Comparison of ENCODE assay signal across 8 cellular contexts in the genomic region with DNA sequence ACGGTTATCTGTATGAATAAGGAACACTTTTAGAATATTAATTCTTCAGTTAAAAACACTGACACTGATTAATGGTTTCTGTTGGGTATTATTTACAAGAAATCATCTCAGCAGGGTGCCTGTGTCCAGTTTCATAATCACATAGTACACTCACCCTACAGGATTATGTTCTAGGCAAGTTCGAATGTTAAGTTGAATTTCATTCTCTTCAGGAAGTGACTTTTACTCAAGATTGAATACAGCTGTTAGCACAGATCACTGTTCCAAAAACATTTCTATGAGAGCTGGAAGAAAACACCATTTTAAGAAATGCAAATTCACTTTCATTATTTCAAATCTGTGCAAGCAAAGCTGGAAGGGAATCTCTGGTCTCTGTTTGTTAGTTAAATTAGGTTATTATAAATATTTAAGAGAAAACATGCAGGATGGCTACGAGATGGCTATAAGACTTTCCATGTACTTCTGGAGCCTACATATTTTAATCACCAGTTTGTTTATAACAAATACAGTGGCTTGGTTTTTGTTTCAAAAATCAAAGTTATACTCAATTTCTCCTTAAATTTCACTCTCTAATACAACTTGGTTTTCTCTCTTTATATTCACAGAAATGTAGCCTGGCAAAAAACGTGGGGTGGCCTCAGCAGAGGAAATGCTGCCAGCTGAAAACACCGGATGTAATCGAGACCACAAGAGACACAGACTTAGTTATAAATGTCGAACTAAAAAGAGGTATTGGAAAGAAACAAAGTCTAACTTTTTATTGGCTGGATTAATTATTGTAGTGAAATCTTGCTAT.
DNase-seq lines count a peak whose midpoint lies in the region; ATAC-seq and TF ChIP-seq lines count a peak whose summit lies in the region.

No MANE protein-coding gene starts in this region.

- H3K27me3 ChIP-seq in BJ (ENCODE audit: control insufficient read depth, insufficient read depth, low read length) (no peaks in the 10 kb centered on the region), Loucy (ENCODE audit: insufficient read depth, low read length, poor library complexity, severe bottlenecking) (no peaks in the 10 kb centered on the region), gastroesophageal sphincter (no peaks in the 10 kb centered on the region), foreskin keratinocyte (no peaks in the 10 kb centered on the region)

- H3K9me2 ChIP-seq in Loucy (replicated peaks; ENCODE audit: low read depth, low read length): no peaks in the 10 kb centered on the region

- H3K4me1 ChIP-seq in Loucy (ENCODE audit: insufficient read depth, low read length, poor library complexity, severe bottlenecking) (peaks cover 55% of the 10 kb centered on the region), gastroesophageal sphincter (peaks cover 4 to 64% (median 10%) of the 10 kb centered on the region in 3 donors), foreskin keratinocyte (peaks cover 21% of the 10 kb centered on the region)

- peaks cover 7% of the 10 kb centered on the region for H3F3A ChIP-seq in Loucy (ENCODE audit: low read depth)

- TF ChIP-seq CTCF in BJ (IDR thresholded peaks at IDR 0.05; ENCODE audit: insufficient read depth, low read depth, low read length) (no peak), Loucy (conservative IDR thresholded peaks at IDR 0.05; ENCODE audit: low read length) (no peak), gastroesophageal sphincter (IDR thresholded peaks at IDR 0.05) (no peak), foreskin keratinocyte (conservative IDR thresholded peaks at IDR 0.05) (no peak)

- no peak for TF ChIP-seq EP300 in gastroesophageal sphincter (IDR thresholded peaks at IDR 0.05)

- H3K36me3 ChIP-seq in BJ (ENCODE audit: control insufficient read depth, insufficient read depth, low read length): no peaks in the 10 kb centered on the region
- H3K36me3 ChIP-seq in Loucy (ENCODE audit: insufficient read depth, low read length): 0 out of 2 replicates have a peak, but pooled peaks cover 3% of the 10 kb centered on the region
- H3K36me3 ChIP-seq in gastroesophageal sphincter: peaks cover 0 to 6% of the 10 kb centered on the region in 2 donors

- 0 out of 2 replicates have a peak overlapping the region, but pooled peaks have one; percentile 11 for H3K4me3 ChIP-seq in BJ (ENCODE audit: low read depth, low read length)
- H3K4me3 ChIP-seq in Loucy (ENCODE audit: low read length, poor library complexity, severe bottlenecking): peak overlapping the region; percentile 67
- peak overlapping the region; percentile 24 to 29 for H3K4me3 ChIP-seq in gastroesophageal sphincter

- CTCF ChIA-PET in BJ (lab: Yijun Ruan, JAX): interaction anchor here (0.6 to 1.5 kb wide), 10 partner anchors 9 to 500 kb away, joined by 3 to 7 read pairs (median 3); no protein-coding TSS in a partner anchor

- H3K9me3 ChIP-seq in Loucy (ENCODE audit: insufficient read depth, low read depth, low read length): no peaks in the 10 kb centered on the region
- H3K9me3 ChIP-seq in gastroesophageal sphincter: peaks cover 0 to 5% (median 0%) of the 10 kb centered on the region in 3 donors

- POLR2A ChIA-PET in BJ (lab: Charles Lee): interaction anchor here (0.6 kb wide), 1 partner anchor 93 kb away, joined by 3 read pairs; no protein-coding TSS in a partner anchor

- peaks cover 20% of the 10 kb centered on the region for H3K36me3 Mint-ChIP-seq in activated T-cell treated with anti-CD3 and anti-CD28 coated beads, Interleukin-2, amount 50 U/mL, for 24 hours (ENCODE audit: low read depth)

- H3K4me2 ChIP-seq in Loucy (ENCODE audit: low read depth, low read length, poor library complexity, severe bottlenecking): peak overlapping the region; percentile 84

- H3K9ac ChIP-seq in Loucy (ENCODE audit: low read depth, low read length, poor library complexity, severe bottlenecking): peak overlapping the region; percentile 35

- ATAC-seq in GM21526 (IDR thresholded peaks at IDR 0.05; ENCODE audit: low FRiP score, unreplicated experiment): peak; percentile 68
- ATAC-seq in gastroesophageal sphincter: peak; percentile 75
- no peak for ATAC-seq in foreskin keratinocyte

- H4K20me1 ChIP-seq in Loucy (ENCODE audit: insufficient read depth, low read length, poor library complexity, severe bottlenecking): no peaks in the 10 kb centered on the region

- H3K27me3 Mint-ChIP-seq in activated T-cell treated with anti-CD3 and anti-CD28 coated beads, Interleukin-2, amount 50 U/mL, for 24 hours: no peaks in the 10 kb centered on the region

- peaks cover 8% of the 10 kb centered on the region for H3K9me3 Mint-ChIP-seq in activated T-cell treated with anti-CD3 and anti-CD28 coated beads, Interleukin-2, amount 50 U/mL, for 24 hours

- H3K27ac ChIP-seq in gastroesophageal sphincter (peak overlapping the region; percentile 68 to 81 (median 74)), foreskin keratinocyte (no peak overlapping the region)

- DNase-seq in BJ (ENCODE audit: low read depth): no peak
- no peak for DNase-seq in activated T-cell treated with anti-CD3 and anti-CD28 coated beads, Interleukin-2, amount 50 U/mL, for 24 hours
- DNase-seq in stimulated activated CD8-positive, alpha-beta memory T cell treated with anti-CD3 and anti-CD28 coated beads, Interleukin-15, amount 100 ng/mL, for 4 hours (ENCODE audit: low read depth in 2 of 2): peak; percentile 12 to 42
- no peak for DNase-seq in foreskin keratinocyte
- no peak for DNase-seq in DMS53 (lab: John Stamatoyannopoulos, UW)

- peaks cover 28% of the 10 kb centered on the region for H3K79me2 ChIP-seq in Loucy (ENCODE audit: insufficient read depth, low read length)

- H3K4me1 Mint-ChIP-seq in activated T-cell treated with anti-CD3 and anti-CD28 coated beads, Interleukin-2, amount 50 U/mL, for 24 hours (ENCODE audit: low read depth): peaks cover 69% of the 10 kb centered on the region

- no peak for TF ChIP-seq POLR2A in gastroesophageal sphincter (IDR thresholded peaks at IDR 0.05)

- H3K27ac Mint-ChIP-seq in activated T-cell treated with anti-CD3 and anti-CD28 coated beads, Interleukin-2, amount 50 U/mL, for 24 hours: peak overlapping the region; percentile 95

- WGBS in gastroesophageal sphincter (ENCODE audit: low coverage in 1 of 2), 2 donors: 6 to 8% methylated on average over 7 of the region's 7 CpGs

- peak overlapping the region; percentile 77 for H3K4me3 Mint-ChIP-seq in activated T-cell treated with anti-CD3 and anti-CD28 coated beads, Interleukin-2, amount 50 U/mL, for 24 hours

- H2AFZ ChIP-seq in Loucy (ENCODE audit: low read length): no peak overlapping the region; the same call in 1 of the 2 replicates

Comparison
In these comparisons a context has a peak if more than half of its experiments do, and no peak if none do; other contexts are left out.
1. DNase-seq: peak in stimulated activated CD8-positive, alpha-beta memory T cell treated with anti-CD3 and anti-CD28 coated beads, Interleukin-15, amount 100 ng/mL, for 4 hours (2 of 2); none in BJ (single experiment), activated T-cell treated with anti-CD3 and anti-CD28 coated beads, Interleukin-2, amount 50 U/mL, for 24 hours (single experiment), foreskin keratinocyte (0 of 2) and DMS53 (single experiment).
2. H3K4me3 ChIP-seq: peak in every context shown above with its lines; median percentile 67 in Loucy; 26 in gastroesophageal sphincter; 11 in BJ.